16 cellular contexts compared by ENCODE assay signal in genomic region chr1:29474274-29474824, GRCh38.
A peak's percentile ranks its signal among the peaks of the same experiment; 100 is the strongest.
DNase-seq lines count a peak whose midpoint lies in the region; ATAC-seq and TF ChIP-seq lines count a peak whose summit lies in the region.
"Had no signal": no experiment of that assay in that cellular context is flagged by ENCODE, and none has a peak within 500 bp of the region (broad histone marks: within the 10 kb centered on the region; RNA-seq: fewer than 3 reads in every experiment).

No MANE protein-coding gene starts in this region.

- peaks cover 0 to 24% of the 10 kb centered on the region in 2 donors for H3K27me3 ChIP-seq in breast epithelium

- no peaks in the 10 kb centered on the region for H3K36me3 ChIP-seq in breast epithelium

- H3K4me3 ChIP-seq in breast epithelium: no peak overlapping the region
- H3K4me3 ChIP-seq: K562 had no signal

- H3K4me1 ChIP-seq in breast epithelium: no peaks in the 10 kb centered on the region

- H3K27ac ChIP-seq in breast epithelium: no peak overlapping the region

- TF ChIP-seq CTCF in breast epithelium (IDR thresholded peaks at IDR 0.05): no peak

- ATAC-seq in SK-N-SH treated with all-trans-retinoic acid at 6 μM for 48 hours: peak; percentile 50; the same call in 1 of the 3 replicates
- no peak for ATAC-seq in HG02840 (IDR thresholded peaks at IDR 0.05; ENCODE audit: low FRiP score, unreplicated experiment)
- no peak for ATAC-seq in HG03460 (IDR thresholded peaks at IDR 0.05; ENCODE audit: unreplicated experiment)
- ATAC-seq: K562 had no signal

- no peaks in the 10 kb centered on the region for H3K9me3 ChIP-seq in breast epithelium

- intact Hi-C loops in breast epithelium (cut with DNase I; ENCODE audit: low total_unique reads): no loop called here

- no peak for TF ChIP-seq POLR2A in breast epithelium (IDR thresholded peaks at IDR 0.05)

- peak; percentile 72 for DNase-seq in NCI-H2227 (lab: John Stamatoyannopoulos, UW; ENCODE audit: unreplicated experiment)
- DNase-seq in islet precursor cell: peak; percentile 51
- DNase-seq in breast epithelium (ENCODE audit: low spot score in 2 of 2): no peak
- no peak for DNase-seq in NCI-H1417 treated with DMSO at 0.1 percent for 48 hours (lab: John Stamatoyannopoulos, UW)
- DNase-seq: AML-193, DMS 273 treated with DMSO at 0.1 percent for 48 hours, DND-41, H9, NCI-H187 treated with DMSO at 0.1 percent for 48 hours, NCI-H446, SHP77, T-helper 1 cell had no signal

TF ChIP-seq in SK-N-SH treated with all-trans-retinoic acid at 6 μM for 48 hours, 23 proteins besides CTCF, POLR2A, EP300 and RAD21:
- TF ChIP-seq TCF4 (CRISPR knock-in tag; IDR thresholded peaks at IDR 0.05; ENCODE audit: borderline replicate concordance): 0 out of 2 replicates have a peak, but pooled peaks have one; percentile 35
- TF ChIP-seq TOX (CRISPR knock-in tag; IDR thresholded peaks at IDR 0.05; ENCODE audit: borderline replicate concordance): no peak

Comparison
In these comparisons a context has a peak if more than half of its experiments do, and no peak if none do; other contexts are left out.
1. DNase-seq: peak in NCI-H2227 (single experiment) and islet precursor cell (single experiment); none in breast epithelium (0 of 2) and NCI-H1417 treated with DMSO at 0.1 percent for 48 hours (single experiment).